ENCODE assay signal across 8 cellular contexts in genomic region chr15:66294157-66294931, GRCh38. TPM values are rescaled to one million over a fixed set of nuclear protein-coding genes. Genes with fewer than 3 reads are reported as not detected.
DNase-seq lines count a peak whose midpoint lies in the region; ATAC-seq, FAIRE-seq and TF ChIP-seq lines count a peak whose summit lies in the region.

No MANE protein-coding gene starts in this region.

- peak overlapping the region; percentile 78 for H3K4me2 ChIP-seq in A549

- FAIRE-seq in A549 (lab: Jason Lieb, UNC), result no peak

- H3K4me1 Mint-ChIP-seq in activated naive CD8-positive, alpha-beta T cell treated with anti-CD3 and anti-CD28 coated beads, Interleukin-2, amount 10 ng/mL, durations not matched to agents 7 days and 5 days, result peaks cover 32% of the 10 kb centered on the region

- no peaks in the 10 kb centered on the region for H3K27me3 Mint-ChIP-seq in activated naive CD8-positive, alpha-beta T cell treated with anti-CD3 and anti-CD28 coated beads, Interleukin-2, amount 10 ng/mL, durations not matched to agents 7 days and 5 days

- peak overlapping the region; percentile 74 for H3K4me3 Mint-ChIP-seq in activated naive CD8-positive, alpha-beta T cell treated with anti-CD3 and anti-CD28 coated beads, Interleukin-2, amount 10 ng/mL, durations not matched to agents 7 days and 5 days

- H3K4me1 ChIP-seq in A549 (peaks cover 21% of the 10 kb centered on the region), heart right ventricle (peaks cover 3 to 39% (median 29%) of the 10 kb centered on the region in 9 donors), psoas muscle (peaks cover 23% of the 10 kb centered on the region)

- no peaks in the 10 kb centered on the region for H3K27me3 ChIP-seq in heart right ventricle
- H3K27me3 ChIP-seq in psoas muscle (ENCODE audit: insufficient read depth in 3 of 3, low read length in 2 of 3), result no peaks in the 10 kb centered on the region

- TF ChIP-seq CTCF in A549 (IDR thresholded peaks at IDR 0.05), result no peak
- peak in 1 of 9 donors; percentile 2 for TF ChIP-seq CTCF in heart right ventricle (IDR thresholded peaks at IDR 0.05)
- TF ChIP-seq CTCF in psoas muscle (IDR thresholded peaks at IDR 0.05), result no peak

- H3K36me3 ChIP-seq in heart right ventricle (peaks cover 0 to 28% (median 0%) of the 10 kb centered on the region in 9 donors), psoas muscle (ENCODE audit: insufficient read depth in 1 of 2, low read depth in 1 of 2) (peaks cover 0 to 19% of the 10 kb centered on the region in 2 donors)

- TF ChIP-seq POLR2A in A549 (IDR thresholded peaks at IDR 0.05; ENCODE audit: low read length), result no peak

- POLR2A ChIA-PET in A549 (lab: Yijun Ruan, JAX), result interaction anchor here (0.5 to 1.3 kb wide), 5 partner anchors 8 to 778 kb away, joined by 3 to 9 read pairs (median 3); partner anchors contain the start of genes RAB11A, SNAPC5 and TIPIN
- POLR2A ChIA-PET in activated naive CD8-positive, alpha-beta T cell treated with anti-CD3 and anti-CD28 coated beads, Interleukin-2, amount 10 ng/mL, durations not matched to agents 7 days and 5 days (lab: Charles Lee), result interaction anchor here (0.6 to 2.0 kb wide), 5 partner anchors 92 to 778 kb away, joined by 3 to 11 read pairs (median 4); partner anchors contain the start of genes MAP2K1, RPL4, SNAPC5 and ZWILCH

- H3K9me3 ChIP-seq in A549 (no peaks in the 10 kb centered on the region), heart right ventricle (no peaks in the 10 kb centered on the region), psoas muscle (no peaks in the 10 kb centered on the region)

- CTCF ChIA-PET in A549 (lab: Yijun Ruan, JAX), result interaction anchor here (0.7 to 4.3 kb wide), 9 partner anchors 9 to 684 kb away, joined by 3 to 25 read pairs (median 4); partner anchors contain the start of genes INTS14 and SNAPC5

- H3K4me3 ChIP-seq in A549 (peak overlapping the region; percentile 51), heart right ventricle (peak overlapping the region; percentile 56 to 85 (median 76)), psoas muscle (peak overlapping the region; percentile 86)

- no peak for TF ChIP-seq EP300 in A549 (IDR thresholded peaks at IDR 0.05)

- H3K27ac Mint-ChIP-seq in activated naive CD8-positive, alpha-beta T cell treated with anti-CD3 and anti-CD28 coated beads, Interleukin-2, amount 10 ng/mL, durations not matched to agents 7 days and 5 days, result peak overlapping the region; percentile 85

- ATAC-seq in A549 (peak; percentile 60 to 68), HG02943 (IDR thresholded peaks at IDR 0.05; ENCODE audit: low read depth, unreplicated experiment) (peak; percentile 39), heart right ventricle (peak in 6 of 8 donors; percentile 28 to 58 (median 50)), psoas muscle (peak; percentile 59 to 80 (median 66))
- ATAC-seq in activated naive CD8-positive, alpha-beta T cell treated with anti-CD3 and anti-CD28 coated beads, Interleukin-2, amount 10 ng/mL, durations not matched to agents 7 days and 5 days (ENCODE audit: low read depth), result peak; percentile 10

- WGBS in A549 (ENCODE audit: missing lambda C conversion rate), result 4% methylated on average over 16 of the region's 16 CpGs
- 6 to 7% methylated on average over 16 of the region's 16 CpGs for WGBS in heart right ventricle, 2 donors
- 5 to 10% (median 9%) methylated on average over 16 of the region's 16 CpGs for WGBS in psoas muscle, 3 donors

- peaks cover 5% of the 10 kb centered on the region for H3K36me3 Mint-ChIP-seq in activated naive CD8-positive, alpha-beta T cell treated with anti-CD3 and anti-CD28 coated beads, Interleukin-2, amount 10 ng/mL, durations not matched to agents 7 days and 5 days

- no peak for TF ChIP-seq RAD21 in A549 (conservative IDR thresholded peaks at IDR 0.05 in 1 of 2, IDR thresholded peaks at IDR 0.05 in 1 of 2)

- H3K9me3 Mint-ChIP-seq in activated naive CD8-positive, alpha-beta T cell treated with anti-CD3 and anti-CD28 coated beads, Interleukin-2, amount 10 ng/mL, durations not matched to agents 7 days and 5 days, result no peaks in the 10 kb centered on the region

- peak overlapping the region; percentile 95 for H3K27ac ChIP-seq in A549
- peak overlapping the region; percentile 83 to 96 (median 94) for H3K27ac ChIP-seq in heart right ventricle
- H3K27ac ChIP-seq in psoas muscle, result peak overlapping the region; percentile 92

- intact Hi-C loops in heart right ventricle (cut with DNase I) (no loop called here), psoas muscle (cut with DNase I) (no loop called here)

- peak; percentile 65 to 67 for DNase-seq in A549 (ENCODE audit: low read depth in 1 of 2, low spot score in 1 of 2)
- DNase-seq in GM04503 (ENCODE audit: low read depth), result peak; percentile 70
- peak; percentile 27 for DNase-seq in NCI-H524 treated with DMSO at 0.1 percent for 48 hours (lab: John Stamatoyannopoulos, UW)
- no peak for DNase-seq in activated naive CD8-positive, alpha-beta T cell treated with anti-CD3 and anti-CD28 coated beads, Interleukin-2, amount 10 ng/mL, durations not matched to agents 7 days and 5 days
- DNase-seq in heart right ventricle, result no peak
- DNase-seq in psoas muscle, result no peak
- DNase-seq in DMS153 treated with DMSO at 0.1 percent for 48 hours (lab: John Stamatoyannopoulos, UW; ENCODE audit: unreplicated experiment), result no peak

TF ChIP-seq in A549, 52 proteins besides CTCF, POLR2A, EP300 and RAD21 (continues in another document):
- TF ChIP-seq HOXB5 (CRISPR knock-in tag; IDR thresholded peaks at IDR 0.05) (no peak), NPAS2 (CRISPR knock-in tag; IDR thresholded peaks at IDR 0.05; ENCODE audit: borderline replicate concordance) (no peak), ZSCAN20 (CRISPR knock-in tag; IDR thresholded peaks at IDR 0.05) (no peak), HEYL (CRISPR knock-in tag; IDR thresholded peaks at IDR 0.05) (no peak), GATA3 (IDR thresholded peaks at IDR 0.05; ENCODE audit: borderline replicate concordance) (peak; percentile 34; the same call in 1 of the 2 replicates), MAFK (IDR thresholded peaks at IDR 0.05; ENCODE audit: partially characterized antibody) (no peak), FOXS1 (CRISPR knock-in tag; IDR thresholded peaks at IDR 0.05) (no peak), SREBF2 (IDR thresholded peaks at IDR 0.05) (no peak), EHF (CRISPR knock-in tag; IDR thresholded peaks at IDR 0.05) (no peak), HOXA7 (CRISPR knock-in tag; IDR thresholded peaks at IDR 0.05) (no peak), HDAC2 (IDR thresholded peaks at IDR 0.05) (no peak), FOSL2 (IDR thresholded peaks at IDR 0.05) (no peak), FOSL2 (CRISPR knock-in tag; IDR thresholded peaks at IDR 0.05) (0 out of 2 replicates have a peak, but pooled peaks have one; percentile 8), CEBPB (IDR thresholded peaks at IDR 0.05) (no peak), RARB (CRISPR knock-in tag; IDR thresholded peaks at IDR 0.05) (no peak), CHD2 (IDR thresholded peaks at IDR 0.05; ENCODE audit: low read length, partially characterized antibody) (no peak), RNF2 (IDR thresholded peaks at IDR 0.05; ENCODE audit: borderline replicate concordance, low read depth) (no peak), HES2 (IDR thresholded peaks at IDR 0.05) (no peak), TFCP2L1 (CRISPR knock-in tag; IDR thresholded peaks at IDR 0.05) (no peak), ESRRA (IDR thresholded peaks at IDR 0.05; ENCODE audit: borderline replicate concordance, low read length) (no peak), TP53 (CRISPR knock-in tag; IDR thresholded peaks at IDR 0.05) (no peak), HMGXB4 (CRISPR knock-in tag; IDR thresholded peaks at IDR 0.05; ENCODE audit: borderline replicate concordance) (no peak)

RNA-seq across cellular contexts. Expression of gene DIS3L, which starts 1.0 kb away (rescaled TPM):
- 64.3 and 74.9 TPM in 2 replicates for polyA plus RNA-seq in A549 (2011; rRNA removed)
- polyA plus RNA-seq in A549 (2012; cell fraction: cytosol; rRNA removed), result 20.0 and 22.0 TPM in 2 replicates
- 13.1 and 24.2 TPM in 2 replicates for polyA plus RNA-seq in A549 (2012; cell fraction: nucleus; rRNA removed)
- 43.6 to 47.9 TPM (median 44.6 TPM) in 3 replicates for polyA plus RNA-seq in A549 (2017; fragmentation: RNase III; extraction: RNeasy Plus Mini Kit Qiagen cat#74134 plus additional on column Dnase treatment)
- polyA minus RNA-seq in A549 (2011; rRNA and poly(A)+ RNA removed), result 57.4 and 61.2 TPM in 2 replicates
- total RNA-seq in activated naive CD8-positive, alpha-beta T cell treated with anti-CD3 and anti-CD28 coated beads, Interleukin-2, amount 10 ng/mL, durations not matched to agents 7 days and 5 days, result 10 to 100 TPM; 27.2 to 27.8 TPM
- total RNA-seq in heart right ventricle, result 10 to 100 TPM; 30.3 to 49.6 (median 39.5) TPM
- 10 to 100 TPM; 10.6 to 13.6 TPM for polyA plus RNA-seq in heart right ventricle
- total RNA-seq in psoas muscle, result 10 to 100 TPM; 27.8 to 38.7 (median 34.9) TPM
- 10 to 100 TPM; 11.0 to 41.5 (median 21.8) TPM for polyA plus RNA-seq in psoas muscle

RNA-seq across cellular contexts. Expression of gene MEGF11, which starts 40.8 kb away (rescaled TPM):
- polyA plus RNA-seq in A549 (2011; rRNA removed) (0.25 and 0.33 TPM in 2 replicates), A549 (2017; fragmentation: RNase III; extraction: RNeasy Plus Mini Kit Qiagen cat#74134 plus additional on column Dnase treatment) (0.31 to 0.49 TPM (median 0.37 TPM) in 3 replicates), heart right ventricle (under 1 TPM in 1 of 2 donors, not detected in 1; 0.03 TPM), psoas muscle (under 1 TPM in 2 of 3 donors, not detected in 1; 0.04 to 0.05 TPM)
- 0.24 and 0.51 TPM in 2 replicates for polyA plus RNA-seq in A549 (2012; cell fraction: cytosol; rRNA removed)
- 0.72 and 0.78 TPM in 2 replicates for polyA plus RNA-seq in A549 (2012; cell fraction: nucleus; rRNA removed)
- 0.44 and 0.74 TPM in 2 replicates for polyA minus RNA-seq in A549 (2011; rRNA and poly(A)+ RNA removed)
- not detected for total RNA-seq in activated naive CD8-positive, alpha-beta T cell treated with anti-CD3 and anti-CD28 coated beads, Interleukin-2, amount 10 ng/mL, durations not matched to agents 7 days and 5 days
- total RNA-seq in heart right ventricle (not detected), psoas muscle (not detected)

Comparison
In these comparisons a context has a peak if more than half of its experiments do, and no peak if none do; other contexts are left out.
1. ATAC-seq: peak in every context shown above with its lines; median percentile 66 in psoas muscle; 64 in A549; 50 in heart right ventricle; 39 in HG02943; 10 in activated naive CD8-positive, alpha-beta T cell treated with anti-CD3 and anti-CD28 coated beads, Interleukin-2, amount 10 ng/mL, durations not matched to agents 7 days and 5 days.
2. DNase-seq: peak in A549 (2 of 2), GM04503 (single experiment) and NCI-H524 treated with DMSO at 0.1 percent for 48 hours (single experiment); none in activated naive CD8-positive, alpha-beta T cell treated with anti-CD3 and anti-CD28 coated beads, Interleukin-2, amount 10 ng/mL, durations not matched to agents 7 days and 5 days (single experiment), heart right ventricle (0 of 2), psoas muscle (0 of 2) and DMS153 treated with DMSO at 0.1 percent for 48 hours (single experiment).
3. Peak in every context shown above with its lines, with median percentiles within 50 percentile points of each other: H3K27ac ChIP-seq and H3K4me3 ChIP-seq.